In the genomic region with DNA sequence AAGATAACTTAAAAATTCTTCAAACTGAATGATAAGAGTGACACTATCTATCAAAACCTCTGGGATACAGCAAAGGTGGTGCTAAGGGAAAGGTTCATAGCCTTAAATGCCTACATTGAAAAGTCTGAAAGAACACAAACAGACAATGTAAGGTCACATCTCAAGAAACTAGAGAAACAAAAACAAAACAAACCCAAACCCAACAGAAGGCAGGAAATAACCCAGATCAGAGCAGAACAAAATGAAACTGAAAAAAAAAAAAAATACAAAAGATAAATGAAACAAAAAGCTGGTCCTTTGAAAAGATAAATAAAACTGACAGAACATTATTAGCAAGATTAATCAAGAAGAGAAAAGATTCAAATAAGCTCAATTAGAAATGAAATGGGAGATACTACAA, we compare ENCODE assay signal across 1 cellular context.
TF ChIP-seq lines count a peak whose summit lies in the region.

No MANE protein-coding gene starts in this region.

TF ChIP-seq in GM12878, 131 proteins besides CTCF, POLR2A, EP300 and RAD21:
- TF ChIP-seq, protein P1, sequence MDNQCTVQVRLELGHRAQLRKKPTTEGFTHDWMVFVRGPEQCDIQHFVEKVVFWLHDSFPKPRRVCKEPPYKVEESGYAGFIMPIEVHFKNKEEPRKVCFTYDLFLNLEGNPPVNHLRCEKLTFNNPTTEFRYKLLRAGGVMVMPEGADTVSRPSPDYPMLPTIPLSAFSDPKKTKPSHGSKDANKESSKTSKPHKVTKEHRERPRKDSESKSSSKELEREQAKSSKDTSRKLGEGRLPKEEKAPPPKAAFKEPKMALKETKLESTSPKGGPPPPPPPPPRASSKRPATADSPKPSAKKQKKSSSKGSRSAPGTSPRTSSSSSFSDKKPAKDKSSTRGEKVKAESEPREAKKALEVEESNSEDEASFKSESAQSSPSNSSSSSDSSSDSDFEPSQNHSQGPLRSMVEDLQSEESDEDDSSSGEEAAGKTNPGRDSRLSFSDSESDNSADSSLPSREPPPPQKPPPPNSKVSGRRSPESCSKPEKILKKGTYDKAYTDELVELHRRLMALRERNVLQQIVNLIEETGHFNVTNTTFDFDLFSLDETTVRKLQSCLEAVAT (IDR thresholded peaks at IDR 0.05): 0 out of 2 replicates have a peak, but pooled peaks have one; percentile 14
- TF ChIP-seq SREBF2 (IDR thresholded peaks at IDR 0.05; ENCODE audit: low read length): no peak
